8 cellular contexts compared by ENCODE assay signal in the genomic region with DNA sequence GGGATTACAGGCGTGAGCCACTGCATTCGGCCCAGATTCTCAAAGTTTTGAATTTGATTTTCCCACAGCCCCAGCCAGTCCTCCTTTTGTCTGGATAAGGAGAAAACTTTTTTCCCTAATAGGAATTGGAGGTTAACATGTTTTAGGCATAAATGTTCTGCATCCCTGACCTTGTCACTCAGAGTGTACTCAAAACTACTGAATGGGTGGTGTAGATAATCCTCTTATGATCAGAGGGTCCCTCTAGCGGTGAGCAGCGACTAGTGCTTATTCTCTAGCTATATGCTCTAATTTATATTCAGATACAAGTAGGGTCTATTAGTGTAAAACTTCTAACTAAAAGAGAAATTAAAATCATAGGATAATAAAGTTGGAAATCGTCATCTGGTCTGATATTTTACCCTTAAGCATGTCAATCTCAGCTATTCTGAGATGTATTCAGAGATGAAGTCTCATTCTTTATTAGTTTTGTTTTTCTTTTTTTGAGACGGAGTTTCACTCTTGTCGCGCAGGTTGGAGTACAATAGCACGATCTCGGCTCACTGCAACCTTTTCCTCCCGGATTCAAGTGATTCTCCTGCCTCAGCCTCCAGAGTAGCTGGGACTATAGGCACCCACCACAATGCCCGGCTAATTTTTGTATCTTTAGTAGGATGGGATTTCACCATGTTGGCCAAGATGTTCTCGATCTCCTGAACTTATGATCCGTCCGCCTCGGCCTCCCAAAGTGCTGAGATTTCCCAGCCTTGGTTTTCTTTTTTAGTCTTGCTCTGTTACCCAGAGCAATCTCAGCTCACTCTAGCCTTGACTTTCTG. TPM values are rescaled to one million over a fixed set of nuclear protein-coding genes. Genes with fewer than 3 reads are reported as not detected.
DNase-seq lines count a peak whose midpoint lies in the region; ATAC-seq and TF ChIP-seq lines count a peak whose summit lies in the region.

No MANE protein-coding gene starts in this region.

- peaks cover 18% of the 10 kb centered on the region for H3K4me1 Mint-ChIP-seq in T-helper 17 cell

- DNase-seq in AG10803 (ENCODE audit: low read depth) = peak; percentile 83
- DNase-seq in NCI-H2029 treated with DMSO at 0.1 percent for 48 hours (lab: John Stamatoyannopoulos, UW) = peak; percentile 83
- peak; percentile 13 to 42 (median 17) for DNase-seq in T-helper 17 cell
- DNase-seq in astrocyte of the hippocampus (ENCODE audit: low read depth, low spot score) = peak; percentile 80
- peak in 29 of 51 donors; percentile 2 to 57 (median 25) for DNase-seq in hypothalamus (lab: John Stamatoyannopoulos, UW)
- DNase-seq in smooth muscle cell of the brain vasculature (ENCODE audit: low read depth, low spot score) = peak; percentile 47

- no peaks in the 10 kb centered on the region for H3K27me3 Mint-ChIP-seq in T-helper 17 cell

- no peak overlapping the region for H3K4me3 ChIP-seq in AG10803 (ENCODE audit: low read length)

- H3K4me3 Mint-ChIP-seq in T-helper 17 cell = no peak overlapping the region

- H3K27ac Mint-ChIP-seq in T-helper 17 cell = no peak overlapping the region

- H3K9me3 ChIP-seq in T-helper 17 cell (ENCODE audit: control insufficient read depth, low read length, poor library complexity, severe bottlenecking) = no peaks in the 10 kb centered on the region

- ATAC-seq in GM21786 (IDR thresholded peaks at IDR 0.05; ENCODE audit: unreplicated experiment) = peak; percentile 40
- ATAC-seq in T-helper 17 cell = peak; percentile 58
- no peak for ATAC-seq in HG03108 (IDR thresholded peaks at IDR 0.05; ENCODE audit: unreplicated experiment)

- TF ChIP-seq CTCF in AG10803 (conservative IDR thresholded peaks at IDR 0.05; ENCODE audit: low read length) = peak; percentile 94

- peaks cover under 1% of the 10 kb centered on the region for H3K36me3 Mint-ChIP-seq in T-helper 17 cell (ENCODE audit: low read depth)

RNA-seq across cellular contexts. Expression of gene PSMD4, which starts 2.7 kb away (rescaled TPM):
- total RNA-seq in T-helper 17 cell = 10 to 100 TPM; 78.4 to 86.0 TPM

RNA-seq across cellular contexts. Expression of gene ZNF687, which starts 30.2 kb away (rescaled TPM):
- 10 to 100 TPM; 25.9 to 33.8 TPM for total RNA-seq in T-helper 17 cell

RNA-seq across cellular contexts. Expression of gene PIP5K1A, which starts 53.5 kb away (rescaled TPM):
- 10 to 100 TPM; 41.6 to 43.3 TPM for total RNA-seq in T-helper 17 cell

Comparison
In these comparisons a context has a peak if more than half of its experiments do, and no peak if none do; other contexts are left out.
1. DNase-seq: peak in every context shown above with its lines; median percentile 83 in AG10803; 83 in NCI-H2029 treated with DMSO at 0.1 percent for 48 hours; 80 in astrocyte of the hippocampus; 47 in smooth muscle cell of the brain vasculature; 25 in hypothalamus; 17 in T-helper 17 cell.